ENCODE assay signal across 32 cellular contexts in genomic region chr10:118518095-118518494, GRCh38.
A peak's percentile ranks its signal among the peaks of the same experiment; 100 is the strongest.
DNase-seq lines count a peak whose midpoint lies in the region; ATAC-seq, FAIRE-seq and TF ChIP-seq lines count a peak whose summit lies in the region.
"Had no signal": no experiment of that assay in that cellular context is flagged by ENCODE, and none has a peak within 500 bp of the region (broad histone marks: within the 10 kb centered on the region; RNA-seq: fewer than 3 reads in every experiment).

No MANE protein-coding gene starts in this region.

- H3K36me3 Mint-ChIP-seq in CD14-positive monocyte = no peaks in the 10 kb centered on the region
- H3K36me3 Mint-ChIP-seq: CD4-positive, CD25-positive, alpha-beta regulatory T cell; CD8-positive, alpha-beta T cell had no signal

- TF ChIP-seq POLR2A in A549 (IDR thresholded peaks at IDR 0.05; ENCODE audit: low read length) = no peak
- TF ChIP-seq POLR2A in K562 (conservative IDR thresholded peaks at IDR 0.05) = no peak

- H3K9me3 Mint-ChIP-seq in CD14-positive monocyte = peaks cover 3 to 15% (median 9%) of the 10 kb centered on the region in 7 donors

- H3K4me1 ChIP-seq in A549 = 0 out of 3 replicates have a peak, but pooled peaks cover 5% of the 10 kb centered on the region
- H3K4me1 ChIP-seq in HEK293 (ENCODE audit: control insufficient read depth, insufficient read depth, low read length) = no peaks in the 10 kb centered on the region
- no peaks in the 10 kb centered on the region for H3K4me1 ChIP-seq in K562 (replicated peaks in 1 of 2; ENCODE audit: control insufficient read depth in 2 of 2, insufficient read depth in 2 of 2, low read length in 2 of 2)
- H3K4me1 ChIP-seq: BE2C, BLaER1, Caco-2 had no signal

- H3K36me3 ChIP-seq in HEK293 (ENCODE audit: control insufficient read depth in 2 of 2, insufficient read depth in 1 of 2, low read length in 2 of 2) = no peaks in the 10 kb centered on the region
- H3K36me3 ChIP-seq in K562 (ENCODE audit: control insufficient read depth, insufficient read depth, low read length) = no peaks in the 10 kb centered on the region
- H3K36me3 ChIP-seq: BE2C; BLaER1; BLaER1 treated with 17β-estradiol and CSF1 and Interleukin-3, amounts not matched to agents 10 nM and 100 nM had no signal

- no peak for TF ChIP-seq CTCF in A549 (IDR thresholded peaks at IDR 0.05)
- TF ChIP-seq CTCF in HEK293 (tag by site-specific recombination; IDR thresholded peaks at IDR 0.05) = no peak
- TF ChIP-seq CTCF in K562 (IDR thresholded peaks at IDR 0.05 in 2 of 3, conservative IDR thresholded peaks at IDR 0.05 in 1 of 3; ENCODE audit: insufficient read depth in 2 of 3, low read depth in 1 of 3, low read length in 3 of 3) = no peak
- no peak for TF ChIP-seq CTCF in CD14-positive monocyte (IDR thresholded peaks at IDR 0.05)

- POLR2A ChIA-PET in A549 (lab: Yijun Ruan, JAX) (no interaction called here), HEK293 (lab: Yijun Ruan, JAX) (no interaction called here), K562 (lab: Yijun Ruan, JAX) (no interaction called here)

- CTCF ChIA-PET in A549 (lab: Yijun Ruan, JAX) (no interaction called here), HEK293 (lab: Yijun Ruan, JAX) (interaction anchor here (0.6 to 1.0 kb wide), 2 partner anchors 18 to 1580 kb away, joined by 3 read pairs; no protein-coding TSS in a partner anchor), K562 (lab: Yijun Ruan, JAX; ENCODE audit: low intra/inter-chr PET ratio) (interaction anchor here (0.7 kb wide), 1 partner anchor 17 kb away, joined by 3 read pairs; no protein-coding TSS in a partner anchor)

- H3K27me3 Mint-ChIP-seq in CD14-positive monocyte (ENCODE audit: low read depth in 3 of 3) = peaks cover 8 to 28% (median 17%) of the 10 kb centered on the region in 3 donors

- peaks cover 22% of the 10 kb centered on the region for H3K4me1 Mint-ChIP-seq in CD14-positive monocyte
- H3K4me1 Mint-ChIP-seq: B cell; CD4-positive, alpha-beta memory T cell; CD4-positive, CD25-positive, alpha-beta regulatory T cell; CD8-positive, alpha-beta memory T cell had no signal

- no peak overlapping the region for H3K27ac Mint-ChIP-seq in CD14-positive monocyte
- H3K27ac Mint-ChIP-seq: B cell; CD4-positive, alpha-beta memory T cell; CD4-positive, alpha-beta T cell; CD4-positive, CD25-positive, alpha-beta regulatory T cell; CD8-positive, alpha-beta memory T cell; CD8-positive, alpha-beta T cell had no signal

- H3K4me3 ChIP-seq in A549 (no peak overlapping the region), HEK293 (ENCODE audit: low read depth, low read length) (no peak overlapping the region), K562 (no peak overlapping the region)
- H3K4me3 ChIP-seq: BLaER1; BLaER1 treated with 17β-estradiol and CSF1 and Interleukin-3, amounts not matched to agents 10 nM and 100 nM had no signal

- H3K4me2 ChIP-seq in A549 = no peak overlapping the region
- H3K4me2 ChIP-seq in K562 (ENCODE audit: insufficient read depth, low read length) = no peak overlapping the region
- H3K4me2 ChIP-seq: BLaER1 had no signal

- TF ChIP-seq EP300 in A549 (IDR thresholded peaks at IDR 0.05) (no peak), K562 (IDR thresholded peaks at IDR 0.05; ENCODE audit: low read length) (no peak)

- no peaks in the 10 kb centered on the region for H3K27me3 ChIP-seq in K562 (ENCODE audit: control insufficient read depth in 2 of 2, insufficient read depth in 2 of 2, low read length in 2 of 2)
- H3K27me3 ChIP-seq: BLaER1; BLaER1 treated with 17β-estradiol and CSF1 and Interleukin-3, amounts not matched to agents 10 nM and 100 nM had no signal

- FAIRE-seq in A549 (lab: Jason Lieb, UNC) (peak; percentile 54), K562 (lab: Jason Lieb, UNC) (no peak), GM19239 (lab: Jason Lieb, UNC) (no peak)
- FAIRE-seq: A204.1, D721Med had no signal

- BruUV-seq in K562 (replicated peaks; lab: Mats Ljungman, UMichigan) = no TSS peak

- DNase-seq in A549 (ENCODE audit: low read depth in 1 of 2, low spot score in 1 of 2) (no peak), K562 (ENCODE audit: extremely low read depth in 1 of 4, low spot score in 3 of 4) (no peak), GM19239 (ENCODE audit: insufficient read length, low spot score) (no peak), NCI-H2227 treated with DMSO at 0.1 percent for 48 hours (lab: John Stamatoyannopoulos, UW) (no peak), CD14-positive monocyte (ENCODE audit: low spot score) (no peak)
- DNase-seq: 8988T; ACHN; AML-193; BE2C; C1 segment of cervical spinal cord; Caco-2; Calu3; CD4-positive, alpha-beta memory T cell; CD4-positive, alpha-beta T cell; CD4-positive, CD25-positive, alpha-beta regulatory T cell; CD8-positive, alpha-beta memory T cell; CD8-positive, alpha-beta T cell; COR-L47; DMS 273 treated with DMSO at 0.1 percent for 48 hours; DMS153; DMS53; DMS79; DMS79 treated with DMSO at 0.1 percent for 48 hours; EL had no signal

- no peaks in the 10 kb centered on the region for H3K79me2 ChIP-seq in K562 (ENCODE audit: control insufficient read depth, insufficient read depth, low read length)

- TF ChIP-seq RAD21 in A549 (conservative IDR thresholded peaks at IDR 0.05 in 1 of 2, IDR thresholded peaks at IDR 0.05 in 1 of 2) = no peak
- TF ChIP-seq RAD21 in K562 (CRISPR knock-in tag; conservative IDR thresholded peaks at IDR 0.05 in 1 of 2, IDR thresholded peaks at IDR 0.05 in 1 of 2) = no peak

- H3K9ac ChIP-seq in K562 (ENCODE audit: insufficient read depth in 1 of 2, low read depth in 2 of 2, low read length in 2 of 2) = no peak overlapping the region
- H3K9ac ChIP-seq: BLaER1; BLaER1 treated with 17β-estradiol and CSF1 and Interleukin-3, amounts not matched to agents 10 nM and 100 nM had no signal

- in situ Hi-C loops in K562 (cut with MboI) = no loop called here

- no peak overlapping the region for H3K4me3 Mint-ChIP-seq in CD14-positive monocyte
- H3K4me3 Mint-ChIP-seq: B cell; CD4-positive, alpha-beta memory T cell; CD4-positive, alpha-beta T cell; CD4-positive, CD25-positive, alpha-beta regulatory T cell; CD8-positive, alpha-beta T cell had no signal

- no peak overlapping the region for H2AFZ ChIP-seq in K562 (ENCODE audit: low read depth, low read length)

- H3K9me3 ChIP-seq in A549 (peaks cover 24% of the 10 kb centered on the region), HEK293 (ENCODE audit: control insufficient read depth, insufficient read depth, low read depth, low read length) (no peaks in the 10 kb centered on the region), K562 (replicated peaks; ENCODE audit: control insufficient read depth, insufficient read depth, low read depth, low read length) (no peaks in the 10 kb centered on the region)
- H3K9me3 ChIP-seq: BE2C, Caco-2 had no signal

- H4K20me1 ChIP-seq in K562 (replicated peaks; ENCODE audit: control insufficient read depth, insufficient read depth, low read length) = no peaks in the 10 kb centered on the region
- H4K20me1 ChIP-seq: BLaER1; BLaER1 treated with 17β-estradiol and CSF1 and Interleukin-3, amounts not matched to agents 10 nM and 100 nM had no signal

- no peaks in the 10 kb centered on the region for H3K9me1 ChIP-seq in K562 (ENCODE audit: control insufficient read depth, insufficient read depth, low read length)

- ATAC-seq in A549 (no peak), K562 (no peak)
- ATAC-seq: CD8-positive, alpha-beta T cell had no signal

- H3K27ac ChIP-seq in A549 (no peak overlapping the region), HEK293 (ENCODE audit: extremely low read depth, low read depth, low read length) (no peak overlapping the region), K562 (ENCODE audit: extremely low read depth, low read depth, low read length) (no peak overlapping the region)
- H3K27ac ChIP-seq: 22Rv1; BLaER1; BLaER1 treated with 17β-estradiol and CSF1 and Interleukin-3, amounts not matched to agents 10 nM and 100 nM; C4-2B had no signal

- intact Hi-C loops in K562 (cut with micrococcal nuclease) (no loop called here), CD14-positive monocyte (cut with micrococcal nuclease) (no loop called here)

TF ChIP-seq in A549, 52 proteins besides CTCF, POLR2A, EP300 and RAD21 (continues in another document):
- TF ChIP-seq PBX3 (IDR thresholded peaks at IDR 0.05) (no peak), NR3C1 (IDR thresholded peaks at IDR 0.05) (no peak), JUN (IDR thresholded peaks at IDR 0.05) (no peak), RARB (CRISPR knock-in tag; IDR thresholded peaks at IDR 0.05) (no peak)

TF ChIP-seq in HEK293, 187 proteins besides CTCF, POLR2A, EP300 and RAD21:
- TF ChIP-seq SETDB1 (IDR thresholded peaks at IDR 0.05; ENCODE audit: insufficient read length, low read length) (peak; percentile 44), ZNF239 (tag by site-specific recombination; IDR thresholded peaks at IDR 0.05) (no peak), ZNF394 (tag by site-specific recombination; IDR thresholded peaks at IDR 0.05; ENCODE audit: borderline replicate concordance) (no peak)

TF ChIP-seq in K562, 482 proteins besides CTCF, POLR2A, EP300 and RAD21:
- no peak for TF ChIP-seq PURB (CRISPR knock-in tag; IDR thresholded peaks at IDR 0.05; ENCODE audit: low read depth)
- no peak for TF ChIP-seq ZNF239 (CRISPR knock-in tag; IDR thresholded peaks at IDR 0.05)
- TF ChIP-seq KLF16 (IDR thresholded peaks at IDR 0.05) = no peak
- TF ChIP-seq ZNF583 (CRISPR knock-in tag; IDR thresholded peaks at IDR 0.05) = peak; percentile 98
- no peak for TF ChIP-seq TRIM25 (IDR thresholded peaks at IDR 0.05; ENCODE audit: borderline replicate concordance)
